19 cellular contexts compared by ENCODE assay signal in the genomic region with DNA sequence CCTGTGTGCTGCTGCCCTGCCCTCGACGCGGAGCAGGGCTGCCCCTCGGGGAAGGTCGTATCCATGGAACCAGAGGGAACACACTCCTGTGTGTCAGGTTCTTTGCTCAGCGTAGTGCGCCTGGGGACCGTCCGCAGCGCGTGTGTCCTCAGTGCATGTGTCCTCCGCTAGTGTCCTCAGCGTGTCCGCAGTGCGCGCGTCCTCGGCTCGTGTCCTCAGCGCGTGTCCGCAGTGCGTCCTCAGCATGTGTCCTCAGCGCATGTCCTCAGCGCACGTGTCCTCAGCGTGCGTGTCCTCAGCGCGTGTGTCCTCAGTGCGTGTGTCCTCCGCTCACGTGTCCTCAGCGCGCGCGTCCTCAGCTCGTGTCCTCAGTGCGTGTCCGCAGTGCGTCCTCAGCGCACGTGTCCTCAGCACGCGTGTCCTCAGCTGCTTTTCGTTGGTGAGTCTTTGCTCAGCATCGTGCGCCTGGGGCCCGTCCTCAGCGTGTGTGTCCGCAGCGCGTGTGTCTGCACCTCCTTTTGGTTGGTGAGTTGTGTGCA. TPM values are rescaled to one million over a fixed set of nuclear protein-coding genes. Genes with fewer than 3 reads are reported as not detected.
"Had no signal": no experiment of that assay in that cellular context is flagged by ENCODE, and none has a peak within 500 bp of the region (broad histone marks: within the 10 kb centered on the region; RNA-seq: fewer than 3 reads in every experiment).

No MANE protein-coding gene starts in this region.

- H3K4me3 ChIP-seq: dorsolateral prefrontal cortex, left lung, sigmoid colon had no signal

- FAIRE-seq: endometrium, TTC549 had no signal

- H3K27ac ChIP-seq: brain microvascular endothelial cell, left lung, sigmoid colon had no signal

- H3K36me3 ChIP-seq: brain microvascular endothelial cell had no signal

- H3K9me3 ChIP-seq: left lung, sigmoid colon had no signal

- H3K9me3 Mint-ChIP-seq: activated naive CD4-positive, alpha-beta T cell treated with anti-CD3 and anti-CD28 coated beads, Interleukin-2, amount 50 U/mL, for 72 hours had no signal

- H3K4me3 Mint-ChIP-seq: T-helper 17 cell had no signal

- H3K27me3 ChIP-seq: brain microvascular endothelial cell, dorsolateral prefrontal cortex, left lung, sigmoid colon had no signal

- DNase-seq: activated CD4-positive, CD25-positive, alpha-beta regulatory T cell; activated effector memory CD4-positive, alpha-beta T cell treated with Interleukin-2 at 50 U/mL for 16 hours; activated T-cell treated with anti-CD3 and anti-CD28 coated beads, Interleukin-2, amount 50 U/mL, for 1 hour; amniotic stem cell; brain microvascular endothelial cell; dorsolateral prefrontal cortex; foreskin melanocyte; head of caudate nucleus; sigmoid colon; stimulated activated CD4-positive, alpha-beta T cell treated with anti-CD3 and anti-CD28 coated beads, Interleukin-12 subunit alpha, Interleukin-12 subunit beta, amount 100 ng/mL, for 4 hours; stimulated activated CD4-positive, alpha-beta T cell treated with anti-CD3 and anti-CD28 coated beads, Interleukin-2, amount 100 ng/mL, for 48 hours; stimulated activated naive CD4-positive, alpha-beta T cell treated with Interleukin-2 at 50 U/mL for 16 hours; T-helper 17 cell had no signal

- ATAC-seq: activated naive CD4-positive, alpha-beta T cell treated with anti-CD3 and anti-CD28 coated beads, Interleukin-2, amount 50 U/mL, for 72 hours; left lung; T-helper 17 cell had no signal

- H3K27me3 Mint-ChIP-seq: T-helper 17 cell had no signal

RNA-seq across cellular contexts. Expression of gene ZNF750, which starts 59.2 kb away (rescaled TPM):
- total RNA-seq: activated naive CD4-positive, alpha-beta T cell treated with anti-CD3 and anti-CD28 coated beads, Interleukin-2, amount 50 U/mL, for 72 hours; osteocyte; sigmoid colon; T-helper 17 cell had no signal
- polyA plus RNA-seq: neural cell had no signal
